Comparison of ENCODE assay signal across 1 cellular context in the genomic region with DNA sequence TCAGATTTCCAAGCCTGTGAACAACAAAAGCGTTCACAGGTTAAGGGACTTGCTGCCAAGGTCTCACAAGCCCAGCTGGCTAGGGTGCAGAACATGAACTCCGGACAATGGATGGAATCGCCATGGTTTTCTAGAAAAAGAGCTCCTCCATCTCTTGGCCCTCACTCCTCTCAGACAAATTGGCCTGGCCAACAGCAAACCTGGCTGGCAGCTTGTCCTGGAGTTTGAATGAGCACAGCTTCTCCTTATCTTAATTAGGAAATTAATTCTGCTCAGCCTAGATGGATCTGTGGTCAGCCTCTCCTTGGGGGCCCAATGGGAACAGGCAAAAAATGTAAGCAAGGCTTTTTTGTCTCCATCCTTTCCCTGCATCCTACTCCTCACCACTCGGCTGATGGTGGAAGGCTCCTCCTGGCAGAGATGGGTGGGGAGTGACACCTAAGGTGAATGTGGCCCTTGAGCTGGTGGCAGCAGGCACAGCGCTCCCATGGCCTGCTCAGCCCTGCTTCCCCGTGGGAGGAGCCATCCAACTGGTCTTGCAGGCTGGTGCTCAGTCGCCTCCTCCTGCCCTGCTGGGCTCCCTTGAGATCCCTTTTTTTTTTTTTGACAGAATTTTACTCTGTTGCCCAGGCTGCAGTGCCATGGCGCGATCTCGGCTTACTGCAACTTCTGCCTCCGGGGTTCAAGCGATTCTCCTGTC.
TF ChIP-seq lines count a peak whose summit lies in the region.

No MANE protein-coding gene starts in this region.

TF ChIP-seq in GM23338, 12 proteins besides CTCF, POLR2A, EP300 and RAD21:
- no peak for TF ChIP-seq NANOG (IDR thresholded peaks at IDR 0.05; ENCODE audit: borderline replicate concordance)
- no peak for TF ChIP-seq ETS1 (IDR thresholded peaks at IDR 0.05)
- no peak for TF ChIP-seq EZH2 (IDR thresholded peaks at IDR 0.05; ENCODE audit: low read depth, unreplicated experiment)
- no peak for TF ChIP-seq CREB1 (CRISPR knock-in tag; IDR thresholded peaks at IDR 0.05; ENCODE audit: low read depth)
- TF ChIP-seq JUNB (IDR thresholded peaks at IDR 0.05; ENCODE audit: unreplicated experiment) = no peak
- TF ChIP-seq ZNF462 (CRISPR knock-in tag; IDR thresholded peaks at IDR 0.05) = no peak
- TF ChIP-seq ZNF331 (CRISPR knock-in tag; IDR thresholded peaks at IDR 0.05; ENCODE audit: low read depth) = no peak
- TF ChIP-seq REST (IDR thresholded peaks at IDR 0.05; ENCODE audit: unreplicated experiment) = no peak
